ENCODE assay signal across 9 cellular contexts in the genomic region with DNA sequence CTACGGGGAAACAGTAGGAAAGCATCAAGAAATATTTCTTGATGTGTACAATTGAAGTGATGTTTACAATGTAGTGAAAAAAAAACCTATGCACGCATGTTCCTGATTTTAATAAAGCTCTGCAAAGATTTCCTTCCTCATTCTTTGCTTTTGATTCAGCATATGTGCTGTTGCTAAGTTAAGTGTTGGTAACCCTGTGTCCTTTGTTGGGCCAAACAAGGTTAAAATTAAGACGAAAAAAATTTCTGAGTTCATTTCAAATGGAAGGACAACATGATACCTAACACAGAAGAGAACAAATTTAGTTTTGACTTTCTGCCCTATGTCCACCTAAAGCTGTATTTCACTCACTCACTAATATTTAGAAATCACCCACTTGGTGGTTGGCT.
DNase-seq lines count a peak whose midpoint lies in the region; ATAC-seq, FAIRE-seq and TF ChIP-seq lines count a peak whose summit lies in the region.
"Had no signal": no experiment of that assay in that cellular context is flagged by ENCODE, and none has a peak within 500 bp of the region (broad histone marks: within the 10 kb centered on the region; RNA-seq: fewer than 3 reads in every experiment).

No MANE protein-coding gene starts in this region.

- H3K4me3 ChIP-seq in astrocyte (ENCODE audit: insufficient read depth, low read depth, low read length), result no peak overlapping the region
- H3K4me3 ChIP-seq in muscle layer of duodenum (ENCODE audit: low read depth in 1 of 2, low read length in 2 of 2), result peak overlapping the region; percentile 22 to 36

- H4K20me1 ChIP-seq in astrocyte (ENCODE audit: insufficient read depth, low read length), result peaks cover 85% of the 10 kb centered on the region

- H3K9ac ChIP-seq in astrocyte (ENCODE audit: low read length), result no peak overlapping the region

- H3K27me3 Mint-ChIP-seq in CD4-positive, alpha-beta T cell, result no peaks in the 10 kb centered on the region
- H3K27me3 Mint-ChIP-seq in astrocyte (ENCODE audit: low read depth, unreplicated experiment), result no peaks in the 10 kb centered on the region

- intact Hi-C loops in CD4-positive, alpha-beta T cell (cut with DNase I, micrococcal nuclease), result loop anchor here (1.0 to 5.0 kb wide), 5 partner anchors 32 to 117 kb away; partner anchors contain the start of gene PPP2R5C (in 1 of the 2)

- H2AFZ ChIP-seq in astrocyte (ENCODE audit: low read depth, low read length), result no peak overlapping the region

- H3K4me1 Mint-ChIP-seq in CD4-positive, alpha-beta T cell (ENCODE audit: low read depth), result peaks cover 89% of the 10 kb centered on the region
- H3K4me1 Mint-ChIP-seq in astrocyte (ENCODE audit: low read depth, unreplicated experiment), result peaks cover 23% of the 10 kb centered on the region

- CTCF ChIA-PET in CD4-positive, alpha-beta T cell (lab: Charles Lee), result interaction anchor here (0.7 to 2.9 kb wide), 7 partner anchors 9 to 117 kb away, joined by 3 to 33 read pairs (median 9); no protein-coding TSS in a partner anchor

- no peak for ATAC-seq in CD4-positive, alpha-beta T cell (ENCODE audit: poor library complexity)
- peak; percentile 13 for ATAC-seq in HG03354 (IDR thresholded peaks at IDR 0.05; ENCODE audit: poor library complexity, severe bottlenecking, unreplicated experiment)

- H3K36me3 Mint-ChIP-seq in CD4-positive, alpha-beta T cell (ENCODE audit: low read depth), result peaks cover 73% of the 10 kb centered on the region
- H3K36me3 Mint-ChIP-seq in astrocyte (ENCODE audit: low read depth, unreplicated experiment), result peaks cover 13% of the 10 kb centered on the region

- peaks cover 5% of the 10 kb centered on the region for H3K36me3 ChIP-seq in astrocyte (ENCODE audit: insufficient read depth, low read length)
- H3K36me3 ChIP-seq in muscle layer of duodenum (ENCODE audit: control insufficient read depth in 1 of 2, insufficient read depth in 2 of 2, low read length in 2 of 2), result peaks cover 1 to 5% of the 10 kb centered on the region in 2 donors

- H3K27me3 ChIP-seq in CD4-positive, alpha-beta T cell (ENCODE audit: control insufficient read depth, insufficient read depth, low read length), result no peaks in the 10 kb centered on the region
- no peaks in the 10 kb centered on the region for H3K27me3 ChIP-seq in astrocyte (ENCODE audit: insufficient read depth, low read length)
- no peaks in the 10 kb centered on the region for H3K27me3 ChIP-seq in muscle layer of duodenum (ENCODE audit: low read depth, low read length)

- H3K4me3 Mint-ChIP-seq in CD4-positive, alpha-beta T cell, result peak overlapping the region; percentile 90
- peak overlapping the region; percentile 2 for H3K4me3 Mint-ChIP-seq in astrocyte (ENCODE audit: unreplicated experiment)

- no peaks in the 10 kb centered on the region for H3K4me1 ChIP-seq in astrocyte (ENCODE audit: insufficient read depth, low read length)
- peaks cover 25 to 68% of the 10 kb centered on the region in 2 donors for H3K4me1 ChIP-seq in muscle layer of duodenum (ENCODE audit: control insufficient read depth in 1 of 2, insufficient read depth in 2 of 2, low read length in 2 of 2)

- no peak for FAIRE-seq in astrocyte (lab: Jason Lieb, UNC)
- FAIRE-seq: colon had no signal

- H3K9me3 ChIP-seq in CD4-positive, alpha-beta T cell (ENCODE audit: control insufficient read depth, low read length), result no peaks in the 10 kb centered on the region
- no peaks in the 10 kb centered on the region for H3K9me3 ChIP-seq in astrocyte (ENCODE audit: insufficient read depth, low read depth, low read length)
- no peaks in the 10 kb centered on the region for H3K9me3 ChIP-seq in muscle layer of duodenum (ENCODE audit: control insufficient read depth in 1 of 2, low read length in 2 of 2)

- H3K27ac ChIP-seq in CD4-positive, alpha-beta T cell (ENCODE audit: low read depth, low read length), result peak overlapping the region; percentile 98
- H3K27ac ChIP-seq in astrocyte (ENCODE audit: low read depth, low read length) (no peak overlapping the region), muscle layer of duodenum (ENCODE audit: low read length) (peak overlapping the region; percentile 97)

- H3K27ac Mint-ChIP-seq in CD4-positive, alpha-beta T cell, result peak overlapping the region; percentile 98
- no peak overlapping the region for H3K27ac Mint-ChIP-seq in astrocyte (ENCODE audit: unreplicated experiment)

- no peak overlapping the region for H3K4me2 ChIP-seq in astrocyte (ENCODE audit: low read length)

- no peak for DNase-seq in CD4-positive, alpha-beta T cell
- DNase-seq in astrocyte (ENCODE audit: low read depth) (no peak), NCI-H524 treated with DMSO at 0.1 percent for 48 hours (lab: John Stamatoyannopoulos, UW) (no peak), activated gamma-delta T cell (lab: John Stamatoyannopoulos, UW) (no peak), iPS-NIHi7 (ENCODE audit: extremely low spot score) (no peak)
- DNase-seq in effector CD4-positive, alpha-beta T cell, result no peak

- POLR2A ChIA-PET in CD4-positive, alpha-beta T cell (lab: Charles Lee), result interaction anchor here (0.7 to 9.8 kb wide), 26 partner anchors 11 to 1510 kb away, joined by 3 to 697 read pairs (median 10); partner anchors contain the start of genes EIF5 and PPP2R5C

- TF ChIP-seq CTCF in CD4-positive, alpha-beta T cell (IDR thresholded peaks at IDR 0.05), result no peak
- TF ChIP-seq CTCF in astrocyte (IDR thresholded peaks at IDR 0.05; ENCODE audit: insufficient read depth, low read depth, low read length), result no peak

- H3K79me2 ChIP-seq in astrocyte (ENCODE audit: insufficient read depth, low read length), result peaks cover 98% of the 10 kb centered on the region

- H3K9me3 Mint-ChIP-seq in CD4-positive, alpha-beta T cell, result no peaks in the 10 kb centered on the region
- H3K9me3 Mint-ChIP-seq in astrocyte (ENCODE audit: unreplicated experiment), result no peaks in the 10 kb centered on the region
